Comparison of ENCODE assay signal across 1 cellular context in the genomic region with DNA sequence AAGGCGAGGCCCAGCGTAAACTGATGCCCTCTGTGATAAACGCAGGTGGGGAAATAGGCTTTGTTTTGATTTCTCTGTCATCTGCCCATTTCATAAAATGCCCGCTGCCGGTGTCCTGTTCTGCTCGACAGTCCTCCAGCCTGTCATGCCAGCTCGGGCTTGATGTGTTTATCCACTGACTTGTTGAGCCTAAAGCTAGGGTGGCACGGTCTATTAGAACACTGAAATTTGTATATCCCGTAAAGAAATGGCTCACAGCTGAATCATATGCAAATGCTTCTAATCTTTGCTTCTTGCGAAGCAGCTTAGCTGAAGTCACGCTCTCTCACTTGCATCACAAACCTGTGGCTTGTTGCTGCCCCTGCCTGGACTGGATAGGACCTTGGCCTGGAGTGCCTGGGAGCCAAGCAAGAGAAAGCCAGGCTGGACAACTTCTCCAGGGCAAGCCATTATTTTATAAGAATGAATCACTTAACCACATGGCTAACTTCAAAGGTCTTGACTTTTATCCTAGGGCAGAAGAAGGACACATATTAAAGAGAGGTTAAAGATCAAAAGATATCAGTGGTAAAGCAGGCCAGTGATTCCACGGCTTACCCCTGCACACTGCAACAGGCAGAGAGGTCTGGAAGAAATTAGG.
TF ChIP-seq lines count a peak whose summit lies in the region.

No MANE protein-coding gene starts in this region.

TF ChIP-seq in GM23338, 12 proteins besides CTCF, POLR2A, EP300 and RAD21 (continued from another document):
- TF ChIP-seq, protein P1, sequence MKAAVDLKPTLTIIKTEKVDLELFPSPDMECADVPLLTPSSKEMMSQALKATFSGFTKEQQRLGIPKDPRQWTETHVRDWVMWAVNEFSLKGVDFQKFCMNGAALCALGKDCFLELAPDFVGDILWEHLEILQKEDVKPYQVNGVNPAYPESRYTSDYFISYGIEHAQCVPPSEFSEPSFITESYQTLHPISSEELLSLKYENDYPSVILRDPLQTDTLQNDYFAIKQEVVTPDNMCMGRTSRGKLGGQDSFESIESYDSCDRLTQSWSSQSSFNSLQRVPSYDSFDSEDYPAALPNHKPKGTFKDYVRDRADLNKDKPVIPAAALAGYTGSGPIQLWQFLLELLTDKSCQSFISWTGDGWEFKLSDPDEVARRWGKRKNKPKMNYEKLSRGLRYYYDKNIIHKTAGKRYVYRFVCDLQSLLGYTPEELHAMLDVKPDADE (IDR thresholded peaks at IDR 0.05): no peak
- TF ChIP-seq NANOG (IDR thresholded peaks at IDR 0.05; ENCODE audit: borderline replicate concordance): no peak
- TF ChIP-seq ZNF114 (CRISPR knock-in tag; IDR thresholded peaks at IDR 0.05): no peak
